14 cellular contexts compared by ENCODE assay signal in the genomic region with DNA sequence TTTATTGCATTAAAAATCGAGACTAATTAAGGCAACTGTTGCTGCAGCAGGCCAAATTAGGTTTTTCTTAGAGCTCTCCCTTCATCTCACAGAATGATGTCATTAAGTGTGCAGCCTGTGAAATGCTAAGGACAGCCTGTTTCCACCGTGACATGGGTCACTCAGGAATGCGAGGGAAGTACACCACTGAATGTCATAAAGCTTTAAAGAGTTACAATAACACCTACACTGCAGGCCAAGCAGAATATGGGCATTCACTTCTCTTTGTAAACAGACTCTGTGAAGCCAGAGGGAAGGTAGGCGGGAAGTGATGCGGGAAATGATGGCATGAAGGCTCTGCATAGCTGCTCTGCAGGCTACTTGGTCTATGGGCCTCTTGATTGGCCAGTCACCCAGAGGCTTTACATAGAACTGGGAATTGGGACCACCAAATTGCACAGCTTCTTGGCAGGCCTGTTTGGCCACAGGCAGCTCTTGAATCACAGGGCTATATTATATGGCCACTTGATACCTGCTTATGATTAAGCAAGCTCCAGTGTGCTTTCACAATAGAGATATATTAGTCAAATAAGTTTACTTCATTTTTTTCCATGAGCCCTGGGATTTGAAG. TPM values are rescaled to one million over a fixed set of nuclear protein-coding genes. Genes with fewer than 3 reads are reported as not detected.
A peak's percentile ranks its signal among the peaks of the same experiment; 100 is the strongest.
DNase-seq lines count a peak whose midpoint lies in the region; ATAC-seq and TF ChIP-seq lines count a peak whose summit lies in the region.
"Had no signal": no experiment of that assay in that cellular context is flagged by ENCODE, and none has a peak within 500 bp of the region (broad histone marks: within the 10 kb centered on the region; RNA-seq: fewer than 3 reads in every experiment).

No MANE protein-coding gene starts in this region.

- no peaks in the 10 kb centered on the region for H3K9me3 Mint-ChIP-seq in nephron

- H3K4me3 Mint-ChIP-seq in nephron, result no peak overlapping the region
- H3K4me3 Mint-ChIP-seq: activated CD8-positive, alpha-beta memory T cell treated with anti-CD3 and anti-CD28 coated beads, Interleukin-2, amount 10 ng/mL, durations not matched to agents 7 days and 5 days had no signal

- no peaks in the 10 kb centered on the region for H3K27me3 ChIP-seq in uterus
- H3K27me3 ChIP-seq: esophagus squamous epithelium had no signal

- DNase-seq in DMS79 (lab: John Stamatoyannopoulos, UW) (peak; percentile 72), LoVo (ENCODE audit: low spot score) (peak; percentile 18), epithelial cell of esophagus (ENCODE audit: low read depth) (peak; percentile 60), activated gamma-delta T cell treated with Interleukin-2 at 50 U/mL for 16 hours (no peak), uterus (no peak), occipital lobe (lab: John Stamatoyannopoulos, UW) (no peak)
- DNase-seq: activated CD8-positive, alpha-beta memory T cell treated with anti-CD3 and anti-CD28 coated beads, Interleukin-2, amount 10 ng/mL, durations not matched to agents 7 days and 5 days; amniotic stem cell; COR-L47; esophagus squamous epithelium; KBM-7; NCI-H774 had no signal

- H3K4me3 ChIP-seq in epithelial cell of esophagus (ENCODE audit: low read length), result no peak overlapping the region
- H3K4me3 ChIP-seq in uterus, result no peak overlapping the region
- H3K4me3 ChIP-seq: esophagus squamous epithelium had no signal

- H3K36me3 Mint-ChIP-seq in nephron (ENCODE audit: low read depth), result no peaks in the 10 kb centered on the region
- H3K36me3 Mint-ChIP-seq: activated CD8-positive, alpha-beta memory T cell treated with anti-CD3 and anti-CD28 coated beads, Interleukin-2, amount 10 ng/mL, durations not matched to agents 7 days and 5 days had no signal

- H3K27me3 Mint-ChIP-seq in nephron (ENCODE audit: low read depth), result no peaks in the 10 kb centered on the region

- no peaks in the 10 kb centered on the region for H3K36me3 ChIP-seq in uterus
- H3K36me3 ChIP-seq: esophagus squamous epithelium had no signal

- H3K27ac Mint-ChIP-seq in nephron, result peak overlapping the region; percentile 22 to 73 (median 73)
- H3K27ac Mint-ChIP-seq: activated CD8-positive, alpha-beta memory T cell treated with anti-CD3 and anti-CD28 coated beads, Interleukin-2, amount 10 ng/mL, durations not matched to agents 7 days and 5 days had no signal

- H3K27ac ChIP-seq in uterus, result no peak overlapping the region
- H3K27ac ChIP-seq: esophagus squamous epithelium had no signal

- H3K4me1 Mint-ChIP-seq in nephron, result peaks cover 27% of the 10 kb centered on the region
- H3K4me1 Mint-ChIP-seq: activated CD8-positive, alpha-beta memory T cell treated with anti-CD3 and anti-CD28 coated beads, Interleukin-2, amount 10 ng/mL, durations not matched to agents 7 days and 5 days had no signal

- H3K9me3 ChIP-seq in uterus, result no peaks in the 10 kb centered on the region
- H3K9me3 ChIP-seq: esophagus squamous epithelium had no signal

- TF ChIP-seq POLR2A in uterus (IDR thresholded peaks at IDR 0.05), result no peak

- no peaks in the 10 kb centered on the region for H3K4me1 ChIP-seq in uterus

- TF ChIP-seq CTCF in epithelial cell of esophagus (IDR thresholded peaks at IDR 0.05; ENCODE audit: insufficient read depth, low read depth, low read length, missing control alignments) (no peak), nephron (IDR thresholded peaks at IDR 0.05; ENCODE audit: unreplicated experiment in 3 of 3) (no peak), uterus (IDR thresholded peaks at IDR 0.05) (no peak)

- intact Hi-C loops in uterus (cut with DNase I; ENCODE audit: low total_unique reads), result no loop called here

- ATAC-seq in GM18870 (IDR thresholded peaks at IDR 0.05; ENCODE audit: unreplicated experiment), result no peak
- ATAC-seq: activated CD8-positive, alpha-beta memory T cell treated with anti-CD3 and anti-CD28 coated beads, Interleukin-2, amount 10 ng/mL, durations not matched to agents 7 days and 5 days had no signal

RNA-seq across cellular contexts. Expression of a gene that starts 28.4 kb away (rescaled TPM):
- total RNA-seq in uterus (100 to 1,000 TPM in 2 of 4 donors, 10 to 100 TPM in 2; 80.7 to 428 (median 126) TPM), occipital lobe (32.1 TPM)

RNA-seq across cellular contexts. Expression of a gene that starts 58.8 kb away (rescaled TPM):
- 1 to 10 TPM in 1 of 4 donors, under 1 TPM in 2, not detected in 1; 0.29 to 2.6 (median 0.90) TPM for total RNA-seq in uterus
- not detected for total RNA-seq in occipital lobe

Comparison
In these comparisons a context has a peak if more than half of its experiments do, and no peak if none do; other contexts are left out.
1. DNase-seq: peak in DMS79 (single experiment), LoVo (single experiment) and epithelial cell of esophagus (single experiment); none in activated gamma-delta T cell treated with Interleukin-2 at 50 U/mL for 16 hours (single experiment), uterus (0 of 2) and occipital lobe (single experiment).